ENCODE assay signal across 1 cellular context in the genomic region with DNA sequence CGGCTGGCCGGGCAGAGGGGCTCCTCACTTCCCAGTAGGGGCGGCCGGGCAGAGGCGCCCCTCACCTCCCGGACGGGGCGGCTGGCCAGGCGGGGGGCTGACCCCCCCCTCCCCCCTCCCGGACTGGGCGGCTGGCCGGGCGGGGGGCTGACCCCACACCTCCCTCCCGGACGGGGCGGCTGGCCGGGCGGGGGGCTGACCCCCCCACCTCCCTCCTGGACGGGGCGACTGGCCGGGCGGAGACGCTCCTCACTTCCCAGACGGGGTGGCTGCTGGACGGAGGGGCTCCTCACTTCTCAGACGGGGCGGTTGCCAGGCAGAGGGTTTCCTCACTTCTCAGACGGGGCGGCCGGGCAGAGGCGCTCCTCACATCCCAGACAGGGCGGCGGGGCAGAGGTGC. TPM values are rescaled to one million over a fixed set of nuclear protein-coding genes. Genes with fewer than 3 reads are reported as not detected.
"Had no signal": no experiment of that assay in that cellular context is flagged by ENCODE, and none has a peak within 500 bp of the region (broad histone marks: within the 10 kb centered on the region; RNA-seq: fewer than 3 reads in every experiment).

No MANE protein-coding gene starts in this region.

RNA-seq across cellular contexts. Expression of gene KLHL35, which starts 23.0 kb away (rescaled TPM):
- total RNA-seq: G401 had no signal
